Comparison of ENCODE assay signal across 10 cellular contexts in the genomic region with DNA sequence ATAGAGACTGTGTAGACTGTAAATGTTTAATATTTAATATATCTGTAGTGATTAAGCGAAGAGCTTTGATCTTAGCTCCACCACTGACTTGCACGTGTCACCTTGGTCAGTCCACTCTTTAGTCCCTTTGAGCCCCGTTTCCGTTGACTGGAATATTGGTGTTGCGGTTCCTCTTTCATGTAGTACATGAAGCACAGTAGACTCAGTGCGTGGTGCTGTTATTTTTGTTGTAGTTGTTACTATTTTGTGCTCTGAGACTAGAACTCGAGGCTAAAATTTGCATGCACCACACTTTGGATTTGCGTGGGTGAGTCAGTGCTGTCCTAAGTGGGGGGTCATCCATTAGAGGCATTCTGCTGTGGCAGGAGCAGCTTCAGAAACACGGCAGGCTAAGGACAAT.
A peak's percentile ranks its signal among the peaks of the same experiment; 100 is the strongest.
DNase-seq lines count a peak whose midpoint lies in the region; ATAC-seq, FAIRE-seq and TF ChIP-seq lines count a peak whose summit lies in the region.
"Had no signal": no experiment of that assay in that cellular context is flagged by ENCODE, and none has a peak within 500 bp of the region (broad histone marks: within the 10 kb centered on the region; RNA-seq: fewer than 3 reads in every experiment).

No MANE protein-coding gene starts in this region.

- no peaks in the 10 kb centered on the region for H3K27me3 ChIP-seq in right cardiac atrium (ENCODE audit: control insufficient read depth, insufficient read depth)
- H3K27me3 ChIP-seq: esophagus muscularis mucosa, pancreas had no signal

- no peak for TF ChIP-seq POLR2A in GM12891 (IDR thresholded peaks at IDR 0.05; ENCODE audit: low read depth, low read length)

- peak; percentile 98 for FAIRE-seq in GM12891 (lab: Jason Lieb, UNC)
- FAIRE-seq: pancreas had no signal

- peaks cover 25% of the 10 kb centered on the region for H3K4me1 ChIP-seq in right cardiac atrium (ENCODE audit: control insufficient read depth, insufficient read depth, low read length)
- H3K4me1 ChIP-seq: pancreas had no signal

- intact Hi-C loops in right cardiac atrium (cut with DNase I): no loop called here

- H3K27ac ChIP-seq in right cardiac atrium (ENCODE audit: low read length): no peak overlapping the region
- H3K27ac ChIP-seq: esophagus muscularis mucosa, pancreas had no signal

- DNase-seq in GM12891 (ENCODE audit: insufficient read length, low spot score): no peak
- DNase-seq in NAMALWA (ENCODE audit: low spot score): peak; percentile 84
- DNase-seq in NCI-H2196 treated with DMSO at 0.1 percent for 48 hours (lab: John Stamatoyannopoulos, UW; ENCODE audit: unreplicated experiment): no peak
- no peak for DNase-seq in activated T-cell treated with anti-CD3 and anti-CD28 coated beads for 4 hours
- DNase-seq in right cardiac atrium: no peak
- DNase-seq in stimulated activated CD4-positive, alpha-beta T cell treated with anti-CD3 and anti-CD28 coated beads, Interleukin-2, amount 100 ng/mL, for 48 hours: no peak
- DNase-seq: pancreas had no signal

- 86% methylated on average over 9 of the region's 9 CpGs for WGBS in right cardiac atrium

- peak; percentile 48 for ATAC-seq in GM19467 (IDR thresholded peaks at IDR 0.05; ENCODE audit: unreplicated experiment)
- ATAC-seq in HG02981 (IDR thresholded peaks at IDR 0.05; ENCODE audit: unreplicated experiment): peak; percentile 49
- no peak for ATAC-seq in right cardiac atrium

- no peaks in the 10 kb centered on the region for H3K9me3 ChIP-seq in right cardiac atrium (ENCODE audit: control insufficient read depth, low read length)
- H3K9me3 ChIP-seq: esophagus muscularis mucosa, pancreas had no signal

- no peak overlapping the region for H3K4me3 ChIP-seq in right cardiac atrium (ENCODE audit: low read length)
- H3K4me3 ChIP-seq: esophagus muscularis mucosa, pancreas had no signal

TF ChIP-seq in GM12891, 5 proteins besides CTCF, POLR2A, EP300 and RAD21:
- TF ChIP-seq SPI1 (IDR thresholded peaks at IDR 0.05; ENCODE audit: low read depth, low read length) (peak; percentile 97), PAX5 (IDR thresholded peaks at IDR 0.05; ENCODE audit: insufficient read depth, low read length, severe bottlenecking) (peak; percentile 4), POU2F2 (IDR thresholded peaks at IDR 0.05; ENCODE audit: low read depth, low read length) (peak; percentile 99), POLR2AphosphoS5 (IDR thresholded peaks at IDR 0.05; ENCODE audit: low read depth, low read length) (0 out of 2 replicates have a peak, but pooled peaks have one; percentile 23), TAF1 (IDR thresholded peaks at IDR 0.05; ENCODE audit: low read depth, low read length) (no peak)
TF ChIP-seq in GM12891: peak in this region for 4.

Comparison
In these comparisons a context has a peak if more than half of its experiments do, and no peak if none do; other contexts are left out.
1. ATAC-seq: peak in GM19467 (single experiment) and HG02981 (single experiment); none in right cardiac atrium (0 of 2).